8 cellular contexts compared by ENCODE assay signal in genomic region chr10:75294518-75294865, GRCh38. TPM values are rescaled to one million over a fixed set of nuclear protein-coding genes. Genes with fewer than 3 reads are reported as not detected.
DNase-seq lines count a peak whose midpoint lies in the region; ATAC-seq and TF ChIP-seq lines count a peak whose summit lies in the region.

No MANE protein-coding gene starts in this region.

- DNase-seq in GM12865 (ENCODE audit: low read depth): no peak
- DNase-seq in Peyer's patch: no peak
- DNase-seq in fibroblast of mammary gland (ENCODE audit: low read depth): no peak
- DNase-seq in osteoblast (ENCODE audit: insufficient read length, low spot score, missing footprints): no peak
- no peak for DNase-seq in KBM-7
- DNase-seq in Ammon's horn (ENCODE audit: low spot score): no peak
- DNase-seq in MV-4-11 (lab: John Stamatoyannopoulos, UW): no peak

- no peaks in the 10 kb centered on the region for H3K36me3 ChIP-seq in Peyer's patch
- no peaks in the 10 kb centered on the region for H3K36me3 ChIP-seq in osteoblast (ENCODE audit: insufficient read depth, low read length)

- ATAC-seq in GM21390 (IDR thresholded peaks at IDR 0.05; ENCODE audit: unreplicated experiment): no peak

- peak overlapping the region; percentile 87 for H3K4me2 ChIP-seq in osteoblast (ENCODE audit: insufficient read depth, low read length)

- H3K27me3 ChIP-seq in Peyer's patch (no peaks in the 10 kb centered on the region), osteoblast (ENCODE audit: insufficient read depth, low read length) (no peaks in the 10 kb centered on the region)

- no peaks in the 10 kb centered on the region for H4K20me1 ChIP-seq in osteoblast (ENCODE audit: insufficient read depth, low read length)

- TF ChIP-seq POLR2A in Peyer's patch (IDR thresholded peaks at IDR 0.05): no peak

- H3K9me3 ChIP-seq in Peyer's patch: no peaks in the 10 kb centered on the region
- no peaks in the 10 kb centered on the region for H3K9me3 ChIP-seq in osteoblast (ENCODE audit: low read depth, low read length)

- in situ Hi-C loops in KBM-7 (cut with MboI; ENCODE audit: low pct_unique_long_range_greater_than_20kb, low sequenced_read_pairs): no loop called here

- peaks cover 0 to 15% (median 4%) of the 10 kb centered on the region in 4 donors for H3K4me1 ChIP-seq in Peyer's patch
- peaks cover 21% of the 10 kb centered on the region for H3K4me1 ChIP-seq in osteoblast (ENCODE audit: insufficient read depth, low read length)

- TF ChIP-seq CTCF in GM12865 (IDR thresholded peaks at IDR 0.05; ENCODE audit: insufficient read depth, low read depth, low read length, missing control alignments): no peak
- no peak for TF ChIP-seq CTCF in Peyer's patch (IDR thresholded peaks at IDR 0.05)
- no peak for TF ChIP-seq CTCF in fibroblast of mammary gland (conservative IDR thresholded peaks at IDR 0.05; ENCODE audit: control insufficient read depth, insufficient read depth, low read depth, low read length)
- no peak for TF ChIP-seq CTCF in osteoblast (IDR thresholded peaks at IDR 0.05; ENCODE audit: extremely low read depth, low read depth, low read length)

- H3K79me2 ChIP-seq in osteoblast (ENCODE audit: insufficient read depth, low read length): no peaks in the 10 kb centered on the region

- H3K4me3 ChIP-seq in GM12865 (ENCODE audit: low read depth, low read length) (peak overlapping the region; percentile 54), Peyer's patch (peak overlapping the region; percentile 44 to 92 (median 74)), fibroblast of mammary gland (ENCODE audit: control insufficient read depth, low read depth, low read length) (peak overlapping the region; percentile 34), osteoblast (ENCODE audit: insufficient read depth, low read length) (peak overlapping the region; percentile 77)

- H2AFZ ChIP-seq in osteoblast (ENCODE audit: low read length): peak overlapping the region; percentile 84

- H3K27ac ChIP-seq in Peyer's patch: peak overlapping the region; percentile 64 to 92 (median 76)
- peak overlapping the region; percentile 59 for H3K27ac ChIP-seq in osteoblast (ENCODE audit: low read depth, low read length)

RNA-seq across cellular contexts. Expression of gene COMTD1, which starts 58.7 kb away (rescaled TPM):
- 100 to 1,000 TPM in 3 of 4 donors, 10 to 100 TPM in 1; 86.6 to 205 (median 147) TPM for total RNA-seq in Peyer's patch
- 8.5 and 13.4 TPM in 2 replicates for total RNA-seq in osteoblast
